In the genomic region with DNA sequence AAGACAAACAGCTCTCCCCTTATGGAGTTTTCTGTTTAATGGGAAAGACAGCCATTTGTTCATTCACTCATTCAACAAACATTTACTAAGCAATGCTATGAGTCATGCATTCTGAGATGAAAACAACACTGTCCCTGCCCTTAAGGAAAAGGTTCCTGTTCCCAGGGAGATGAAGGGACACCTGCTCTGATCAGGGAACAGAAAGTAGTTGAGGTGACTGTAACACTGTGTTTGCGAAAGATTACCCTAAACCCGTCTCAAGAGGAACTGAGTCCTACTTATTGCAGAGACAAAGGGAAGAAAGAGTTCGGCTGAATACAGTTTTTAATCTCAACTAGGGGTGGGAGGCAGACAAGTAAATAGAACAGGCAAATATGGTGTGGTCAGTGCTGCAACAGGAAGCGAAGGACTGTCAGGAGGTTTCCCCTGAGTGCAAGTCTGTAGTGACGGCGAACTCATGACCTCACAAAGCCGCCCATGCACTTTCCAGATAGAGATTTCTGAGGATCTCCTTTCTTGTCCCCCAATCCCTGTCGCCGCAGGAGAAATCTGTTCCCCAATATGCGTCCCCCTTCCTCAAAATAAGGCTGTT, we compare ENCODE assay signal across 8 cellular contexts. TPM values are rescaled to one million over a fixed set of nuclear protein-coding genes. Genes with fewer than 3 reads are reported as not detected.
DNase-seq lines count a peak whose midpoint lies in the region; ATAC-seq, FAIRE-seq and TF ChIP-seq lines count a peak whose summit lies in the region.

No MANE protein-coding gene starts in this region.

- peaks cover 0 to 25% (median 9%) of the 10 kb centered on the region in 4 donors for H3K4me1 ChIP-seq in right lobe of liver
- H3K4me1 ChIP-seq in stomach: peaks cover 23 to 64% (median 57%) of the 10 kb centered on the region in 4 donors

- H3K27ac ChIP-seq in right lobe of liver (peak overlapping the region; percentile 64 to 85 (median 75)), stomach (peak overlapping the region; percentile 74 to 94 (median 91))

- peak overlapping the region; percentile 88 to 98 (median 96) for H3K4me3 ChIP-seq in right lobe of liver
- peak overlapping the region; percentile 81 to 99 (median 92) for H3K4me3 ChIP-seq in stomach

- H3K27me3 ChIP-seq in right lobe of liver: no peaks in the 10 kb centered on the region
- no peaks in the 10 kb centered on the region for H3K27me3 ChIP-seq in stomach

- TF ChIP-seq POLR2A in right lobe of liver (IDR thresholded peaks at IDR 0.05) (no peak), stomach (IDR thresholded peaks at IDR 0.05) (no peak)

- peak overlapping the region; percentile 80 for H3K4me3 Mint-ChIP-seq in dendritic cell treated with granulocyte-macrophage colony-stimulating factor and Interleukin-4, amounts not matched to agents 40 ng/mL and 50 ng/mL, for 4 days

- peak; percentile 79 for FAIRE-seq in GM18507 (lab: Jason Lieb, UNC)

- 5% methylated on average over 10 of the region's 10 CpGs for WGBS in right lobe of liver (ENCODE audit: insufficient coverage, low coverage, low lambda C conversion rate, missing lambda C conversion rate)
- 2 to 7% (median 4%) methylated on average over 10 of the region's 10 CpGs for WGBS in stomach, 5 donors

- no peaks in the 10 kb centered on the region for H3K9me3 ChIP-seq in right lobe of liver
- H3K9me3 ChIP-seq in stomach: no peaks in the 10 kb centered on the region

- no peaks in the 10 kb centered on the region for H3K9me3 Mint-ChIP-seq in dendritic cell treated with granulocyte-macrophage colony-stimulating factor and Interleukin-4, amounts not matched to agents 40 ng/mL and 50 ng/mL, for 4 days

- H3K27me3 Mint-ChIP-seq in dendritic cell treated with granulocyte-macrophage colony-stimulating factor and Interleukin-4, amounts not matched to agents 40 ng/mL and 50 ng/mL, for 4 days: peaks cover 2% of the 10 kb centered on the region

- peaks cover 16% of the 10 kb centered on the region for H3K36me3 Mint-ChIP-seq in dendritic cell treated with granulocyte-macrophage colony-stimulating factor and Interleukin-4, amounts not matched to agents 40 ng/mL and 50 ng/mL, for 4 days (ENCODE audit: low read depth)

- intact Hi-C loops in dendritic cell treated with granulocyte-macrophage colony-stimulating factor and Interleukin-4, amounts not matched to agents 40 ng/mL and 50 ng/mL, for 4 days (cut with micrococcal nuclease): loop anchor here (5.0 kb wide), 2 partner anchors 249 to 584 kb away; partner anchors contain the start of genes LYAR and ZBTB49
- intact Hi-C loops in right lobe of liver (cut with DNase I) (no loop called here), stomach (cut with DNase I; ENCODE audit: low total_unique reads) (no loop called here)

- TF ChIP-seq CTCF in right lobe of liver (IDR thresholded peaks at IDR 0.05) (no peak), stomach (IDR thresholded peaks at IDR 0.05) (no peak)

- H3K4me1 Mint-ChIP-seq in dendritic cell treated with granulocyte-macrophage colony-stimulating factor and Interleukin-4, amounts not matched to agents 40 ng/mL and 50 ng/mL, for 4 days (ENCODE audit: low read depth): peaks cover 43% of the 10 kb centered on the region

- no peaks in the 10 kb centered on the region for H3K36me3 ChIP-seq in right lobe of liver
- peaks cover 0 to 13% (median 3%) of the 10 kb centered on the region in 4 donors for H3K36me3 ChIP-seq in stomach

- TF ChIP-seq EP300 in stomach (IDR thresholded peaks at IDR 0.05): no peak

- peak overlapping the region; percentile 89 for H3K27ac Mint-ChIP-seq in dendritic cell treated with granulocyte-macrophage colony-stimulating factor and Interleukin-4, amounts not matched to agents 40 ng/mL and 50 ng/mL, for 4 days

- ATAC-seq in HG03460 (IDR thresholded peaks at IDR 0.05; ENCODE audit: unreplicated experiment) (peak; percentile 45), right lobe of liver (peak; percentile 51 to 60 (median 54))

- DNase-seq in A172 (ENCODE audit: low spot score) (peak; percentile 38), GM18507 (ENCODE audit: extremely low spot score, insufficient read length, low read depth) (peak; percentile 12), SKM-1 treated with dmso at 0.1 percent for 144 hours (lab: John Stamatoyannopoulos, UW; ENCODE audit: unreplicated experiment) (peak; percentile 78), right lobe of liver (peak in 2 of 3 donors; percentile 33 to 48), stomach (peak; percentile 28), T1000 (lab: John Stamatoyannopoulos, UW) (no peak)

RNA-seq across cellular contexts. Expression of gene STX18, which starts 0.7 kb away (rescaled TPM):
- total RNA-seq in A172 (2014; rRNA removed; shearing (Covaris generic)): 36.0 and 43.8 TPM in 2 replicates
- 10 to 100 TPM; 11.7 to 18.4 (median 15.8) TPM for total RNA-seq in right lobe of liver
- 10 to 100 TPM; 17.1 to 91.6 (median 35.8) TPM for total RNA-seq in stomach
- 10 to 100 TPM; 19.4 to 28.3 (median 24.4) TPM for polyA plus RNA-seq in stomach
